ENCODE assay signal across 8 cellular contexts in genomic region chr1:9822897-9823692, GRCh38. TPM values are rescaled to one million over a fixed set of nuclear protein-coding genes. Genes with fewer than 3 reads are reported as not detected.
DNase-seq lines count a peak whose midpoint lies in the region; ATAC-seq and TF ChIP-seq lines count a peak whose summit lies in the region.

No MANE protein-coding gene starts in this region.

- H3K27ac Mint-ChIP-seq in activated CD4-positive, alpha-beta T cell treated with anti-CD3 and anti-CD28 coated beads, Interleukin-2, amount 10 ng/mL, durations not matched to agents 24 days and 14 days: peak overlapping the region; percentile 82
- peak overlapping the region; percentile 7 to 82 (median 45) for H3K27ac Mint-ChIP-seq in naive B cell

- WGBS in urinary bladder: under 1% methylated on average over 71 of the region's 71 CpGs

- intact Hi-C loops in activated CD4-positive, alpha-beta T cell treated with anti-CD3 and anti-CD28 coated beads, Interleukin-2, amount 10 ng/mL, durations not matched to agents 24 days and 14 days (cut with micrococcal nuclease): loop anchor here (1.0 to 10.0 kb wide), 6 partner anchors 22 to 872 kb away; no protein-coding TSS in a partner anchor

- DNase-seq in HT1080 (ENCODE audit: low read depth): peak; percentile 12
- peak; percentile 77 for DNase-seq in activated CD4-positive, alpha-beta T cell treated with anti-CD3 and anti-CD28 coated beads, Interleukin-2, amount 10 ng/mL, durations not matched to agents 24 days and 14 days
- DNase-seq in epithelial cell of esophagus (ENCODE audit: low read depth): no peak
- peak; percentile 17 for DNase-seq in naive B cell
- DNase-seq in DMS153 (lab: John Stamatoyannopoulos, UW): no peak
- no peak for DNase-seq in iPS-NIHi11 (ENCODE audit: low spot score)

- H3K27me3 Mint-ChIP-seq in activated CD4-positive, alpha-beta T cell treated with anti-CD3 and anti-CD28 coated beads, Interleukin-2, amount 10 ng/mL, durations not matched to agents 24 days and 14 days: peaks cover 6% of the 10 kb centered on the region
- H3K27me3 Mint-ChIP-seq in naive B cell: no peaks in the 10 kb centered on the region

- peaks cover 7% of the 10 kb centered on the region for H3K36me3 Mint-ChIP-seq in activated CD4-positive, alpha-beta T cell treated with anti-CD3 and anti-CD28 coated beads, Interleukin-2, amount 10 ng/mL, durations not matched to agents 24 days and 14 days (ENCODE audit: low read depth)
- no peaks in the 10 kb centered on the region for H3K36me3 Mint-ChIP-seq in naive B cell

- TF ChIP-seq CTCF in GM12875 (IDR thresholded peaks at IDR 0.05; ENCODE audit: borderline replicate concordance, insufficient read depth, low read depth, low read length): no peak
- no peak for TF ChIP-seq CTCF in epithelial cell of esophagus (IDR thresholded peaks at IDR 0.05; ENCODE audit: insufficient read depth, low read depth, low read length, missing control alignments)

- H3K9me3 Mint-ChIP-seq in activated CD4-positive, alpha-beta T cell treated with anti-CD3 and anti-CD28 coated beads, Interleukin-2, amount 10 ng/mL, durations not matched to agents 24 days and 14 days: no peaks in the 10 kb centered on the region
- no peaks in the 10 kb centered on the region for H3K9me3 Mint-ChIP-seq in naive B cell

- no peaks in the 10 kb centered on the region for H3K36me3 ChIP-seq in urinary bladder (ENCODE audit: insufficient read depth)

- H3K27ac ChIP-seq in urinary bladder (ENCODE audit: low read depth): peak overlapping the region; percentile 99

- H3K4me3 ChIP-seq in GM12875 (ENCODE audit: low read depth, low read length) (peak overlapping the region; percentile 98), epithelial cell of esophagus (ENCODE audit: low read length) (peak overlapping the region; percentile 82), urinary bladder (ENCODE audit: low read depth, low read length) (peak overlapping the region; percentile 95)

- H3K4me1 Mint-ChIP-seq in activated CD4-positive, alpha-beta T cell treated with anti-CD3 and anti-CD28 coated beads, Interleukin-2, amount 10 ng/mL, durations not matched to agents 24 days and 14 days: peaks cover 35% of the 10 kb centered on the region
- H3K4me1 Mint-ChIP-seq in naive B cell: peaks cover 28 to 52% (median 38%) of the 10 kb centered on the region in 3 donors

- H3K4me3 Mint-ChIP-seq in activated CD4-positive, alpha-beta T cell treated with anti-CD3 and anti-CD28 coated beads, Interleukin-2, amount 10 ng/mL, durations not matched to agents 24 days and 14 days: peak overlapping the region; percentile 92
- peak overlapping the region; percentile 87 to 98 (median 96) for H3K4me3 Mint-ChIP-seq in naive B cell

- no peaks in the 10 kb centered on the region for H3K4me1 ChIP-seq in urinary bladder (ENCODE audit: insufficient read depth)

- peak; percentile 3 to 5 for ATAC-seq in naive B cell (ENCODE audit: low read depth in 2 of 2)

RNA-seq across cellular contexts. Expression of gene CLSTN1, which starts 0.7 kb away (rescaled TPM):
- total RNA-seq in HT1080 (2014; rRNA removed; shearing (Covaris generic)): 68.9 and 72.2 TPM in 2 replicates
- 69.1 and 72.1 TPM in 2 replicates for polyA plus RNA-seq in HT1080 (2015; cell fraction: cytosol; rRNA removed)
- polyA plus RNA-seq in HT1080 (2015; cell fraction: nucleus; rRNA removed): 146 and 159 TPM in 2 replicates
- 42.1 and 43.8 TPM in 2 replicates for total RNA-seq in activated CD4-positive, alpha-beta T cell treated with anti-CD3 and anti-CD28 coated beads, Interleukin-2, amount 10 ng/mL, durations not matched to agents 24 days and 14 days
- polyA plus RNA-seq in naive B cell (ENCODE audit: low read depth in 6 of 6) (10 to 100 TPM; 11.1 to 31.9 (median 15.0) TPM), urinary bladder (90.6 TPM)
- total RNA-seq in urinary bladder: 59.6 TPM

Comparison
In these comparisons a context has a peak if more than half of its experiments do, and no peak if none do; other contexts are left out.
1. DNase-seq: peak in HT1080 (single experiment), activated CD4-positive, alpha-beta T cell treated with anti-CD3 and anti-CD28 coated beads, Interleukin-2, amount 10 ng/mL, durations not matched to agents 24 days and 14 days (single experiment) and naive B cell (single experiment); none in epithelial cell of esophagus (single experiment), DMS153 (single experiment) and iPS-NIHi11 (single experiment).
2. Peak in every context shown above with its lines, with median percentiles within 50 percentile points of each other: H3K4me3 ChIP-seq.